ENCODE assay signal across 1 cellular context in the genomic region with DNA sequence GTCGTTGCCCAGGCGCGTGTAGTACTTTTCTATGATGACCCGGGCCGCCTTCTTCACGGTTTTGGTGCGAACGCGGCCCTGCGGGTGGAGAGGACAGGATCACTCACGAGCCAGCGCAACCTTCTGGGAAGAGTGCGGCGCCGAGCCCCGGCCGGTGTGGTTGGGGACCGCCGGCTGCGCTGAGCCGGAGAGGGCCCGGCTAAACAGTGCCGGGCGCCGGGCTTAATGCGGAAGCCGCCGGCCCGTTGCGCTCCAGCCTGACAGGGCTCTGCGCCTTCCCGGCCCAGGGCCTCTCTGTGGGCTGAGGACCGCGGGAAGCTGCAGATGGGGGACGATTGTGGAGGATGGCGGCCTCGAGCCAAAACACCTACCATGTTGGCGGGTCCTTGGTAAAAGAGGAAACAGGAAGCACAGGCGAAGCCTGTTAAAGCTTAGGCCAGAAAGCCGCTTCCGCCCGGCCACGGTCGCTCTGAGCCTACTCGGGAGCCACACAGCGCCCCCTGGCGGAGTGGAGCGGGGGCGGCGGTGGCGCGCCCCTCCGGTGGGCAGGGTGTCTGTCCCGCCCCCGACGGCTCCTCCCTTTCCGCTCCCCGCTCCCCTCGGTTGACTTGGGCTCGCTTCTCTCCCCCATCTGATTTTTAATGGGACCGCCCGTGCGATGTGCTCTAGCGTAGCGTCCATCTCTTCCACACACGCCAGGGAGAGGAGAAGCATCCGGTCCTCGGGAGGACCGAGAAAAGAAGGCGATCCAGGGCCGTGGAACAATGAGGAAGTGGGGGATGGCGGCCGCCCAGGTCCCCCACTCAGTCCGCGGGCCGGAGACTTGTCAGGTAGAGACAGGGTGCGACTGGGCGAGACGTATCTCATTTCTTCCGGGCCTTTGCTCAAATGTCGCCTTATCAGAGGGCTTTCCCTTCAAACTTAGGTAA.
TF ChIP-seq lines count a peak whose summit lies in the region.

TSS of gene RPS17 (minus strand) at position 403 of the 929 bp plus-strand sequence. CDS start at position 374, 29 bp downstream.

TF ChIP-seq in K562, 482 proteins besides CTCF, POLR2A, EP300 and RAD21 (continued from another document and continues in another):
- TF ChIP-seq MGA (IDR thresholded peaks at IDR 0.05) (peak; percentile 32; the same call in 1 of the 2 replicates), ZNF347 (CRISPR knock-in tag; IDR thresholded peaks at IDR 0.05; ENCODE audit: low read depth) (no peak), EP400 (IDR thresholded peaks at IDR 0.05) (peak; percentile 99), BACH1 (tag; IDR thresholded peaks at IDR 0.05) (no peak), ZNF561 (CRISPR knock-in tag; conservative IDR thresholded peaks at IDR 0.05) (no peak), ZNF408 (CRISPR knock-in tag; IDR thresholded peaks at IDR 0.05; ENCODE audit: low read depth) (no peak), ZNF274 (IDR thresholded peaks at IDR 0.05; ENCODE audit: borderline replicate concordance, low read depth, low read length) (no peak; the same call in 1 of the 2 replicates), PHB (CRISPR knock-in tag; IDR thresholded peaks at IDR 0.05) (peak; percentile 90; the same call in 1 of the 2 replicates), ZNF444 (CRISPR knock-in tag; IDR thresholded peaks at IDR 0.05) (no peak), ILF3 (IDR thresholded peaks at IDR 0.05; ENCODE audit: borderline replicate concordance) (no peak), SREBF2 (CRISPR knock-in tag; IDR thresholded peaks at IDR 0.05) (no peak), MTA3 (IDR thresholded peaks at IDR 0.05; ENCODE audit: borderline replicate concordance) (peak; percentile 95), CREBBP (IDR thresholded peaks at IDR 0.05; ENCODE audit: low read depth, low read length) (no peak), RUNX1 (IDR thresholded peaks at IDR 0.05; ENCODE audit: low read depth) (0 out of 2 replicates have a peak, but pooled peaks have one; percentile 11), TRIM24 (IDR thresholded peaks at IDR 0.05) (peak in 1 of 2 experiments; percentile 39; a peak in 1 of 4 replicates), TEAD2 (tag; IDR thresholded peaks at IDR 0.05) (no peak), THRA (IDR thresholded peaks at IDR 0.05) (no peak), E2F1 (CRISPR knock-in tag; IDR thresholded peaks at IDR 0.05) (peak; percentile 91), SMARCA4 (IDR thresholded peaks at IDR 0.05) (0 out of 2 replicates have a peak, but pooled peaks have one; percentile 55), TFAP4 (CRISPR knock-in tag; IDR thresholded peaks at IDR 0.05; ENCODE audit: borderline replicate concordance) (peak; percentile 84), SNIP1 (IDR thresholded peaks at IDR 0.05; ENCODE audit: low read depth) (peak; percentile 87), KHSRP (IDR thresholded peaks at IDR 0.05) (no peak), E2F5 (CRISPR knock-in tag; IDR thresholded peaks at IDR 0.05) (no peak; the same call in 1 of the 2 replicates), ZNF77 (CRISPR knock-in tag; IDR thresholded peaks at IDR 0.05) (no peak), TCF7 (IDR thresholded peaks at IDR 0.05; ENCODE audit: borderline replicate concordance) (no peak), FOXJ2 (tag; IDR thresholded peaks at IDR 0.05) (no peak), MXI1 (IDR thresholded peaks at IDR 0.05; ENCODE audit: low read depth, low read length) (0 out of 2 replicates have a peak, but pooled peaks have one; percentile 33), ZFP30 (CRISPR knock-in tag; IDR thresholded peaks at IDR 0.05; ENCODE audit: borderline replicate concordance) (no peak)
- TF ChIP-seq, protein P1, sequence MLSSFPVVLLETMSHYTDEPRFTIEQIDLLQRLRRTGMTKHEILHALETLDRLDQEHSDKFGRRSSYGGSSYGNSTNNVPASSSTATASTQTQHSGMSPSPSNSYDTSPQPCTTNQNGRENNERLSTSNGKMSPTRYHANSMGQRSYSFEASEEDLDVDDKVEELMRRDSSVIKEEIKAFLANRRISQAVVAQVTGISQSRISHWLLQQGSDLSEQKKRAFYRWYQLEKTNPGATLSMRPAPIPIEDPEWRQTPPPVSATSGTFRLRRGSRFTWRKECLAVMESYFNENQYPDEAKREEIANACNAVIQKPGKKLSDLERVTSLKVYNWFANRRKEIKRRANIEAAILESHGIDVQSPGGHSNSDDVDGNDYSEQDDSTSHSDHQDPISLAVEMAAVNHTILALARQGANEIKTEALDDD (IDR thresholded peaks at IDR 0.05), result no peak
- TF ChIP-seq, protein P2, sequence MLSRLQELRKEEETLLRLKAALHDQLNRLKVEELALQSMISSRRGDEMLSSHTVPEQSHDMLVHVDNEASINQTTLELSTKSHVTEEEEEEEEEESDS (CRISPR knock-in tag; IDR thresholded peaks at IDR 0.05), result no peak
- TF ChIP-seq, protein P3, sequence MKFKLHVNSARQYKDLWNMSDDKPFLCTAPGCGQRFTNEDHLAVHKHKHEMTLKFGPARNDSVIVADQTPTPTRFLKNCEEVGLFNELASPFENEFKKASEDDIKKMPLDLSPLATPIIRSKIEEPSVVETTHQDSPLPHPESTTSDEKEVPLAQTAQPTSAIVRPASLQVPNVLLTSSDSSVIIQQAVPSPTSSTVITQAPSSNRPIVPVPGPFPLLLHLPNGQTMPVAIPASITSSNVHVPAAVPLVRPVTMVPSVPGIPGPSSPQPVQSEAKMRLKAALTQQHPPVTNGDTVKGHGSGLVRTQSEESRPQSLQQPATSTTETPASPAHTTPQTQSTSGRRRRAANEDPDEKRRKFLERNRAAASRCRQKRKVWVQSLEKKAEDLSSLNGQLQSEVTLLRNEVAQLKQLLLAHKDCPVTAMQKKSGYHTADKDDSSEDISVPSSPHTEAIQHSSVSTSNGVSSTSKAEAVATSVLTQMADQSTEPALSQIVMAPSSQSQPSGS (CRISPR knock-in tag; IDR thresholded peaks at IDR 0.05), result no peak
- TF ChIP-seq, protein P4, sequence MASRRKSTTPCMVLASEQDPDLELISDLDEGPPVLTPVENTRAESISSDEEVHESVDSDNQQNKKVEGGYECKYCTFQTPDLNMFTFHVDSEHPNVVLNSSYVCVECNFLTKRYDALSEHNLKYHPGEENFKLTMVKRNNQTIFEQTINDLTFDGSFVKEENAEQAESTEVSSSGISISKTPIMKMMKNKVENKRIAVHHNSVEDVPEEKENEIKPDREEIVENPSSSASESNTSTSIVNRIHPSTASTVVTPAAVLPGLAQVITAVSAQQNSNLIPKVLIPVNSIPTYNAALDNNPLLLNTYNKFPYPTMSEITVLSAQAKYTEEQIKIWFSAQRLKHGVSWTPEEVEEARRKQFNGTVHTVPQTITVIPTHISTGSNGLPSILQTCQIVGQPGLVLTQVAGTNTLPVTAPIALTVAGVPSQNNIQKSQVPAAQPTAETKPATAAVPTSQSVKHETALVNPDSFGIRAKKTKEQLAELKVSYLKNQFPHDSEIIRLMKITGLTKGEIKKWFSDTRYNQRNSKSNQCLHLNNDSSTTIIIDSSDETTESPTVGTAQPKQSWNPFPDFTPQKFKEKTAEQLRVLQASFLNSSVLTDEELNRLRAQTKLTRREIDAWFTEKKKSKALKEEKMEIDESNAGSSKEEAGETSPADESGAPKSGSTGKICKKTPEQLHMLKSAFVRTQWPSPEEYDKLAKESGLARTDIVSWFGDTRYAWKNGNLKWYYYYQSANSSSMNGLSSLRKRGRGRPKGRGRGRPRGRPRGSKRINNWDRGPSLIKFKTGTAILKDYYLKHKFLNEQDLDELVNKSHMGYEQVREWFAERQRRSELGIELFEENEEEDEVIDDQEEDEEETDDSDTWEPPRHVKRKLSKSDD (conservative IDR thresholded peaks at IDR 0.05; ENCODE audit: low read length), result 0 out of 2 replicates have a peak, but pooled peaks have one; percentile 17
